8 cellular contexts compared by ENCODE assay signal in the genomic region with DNA sequence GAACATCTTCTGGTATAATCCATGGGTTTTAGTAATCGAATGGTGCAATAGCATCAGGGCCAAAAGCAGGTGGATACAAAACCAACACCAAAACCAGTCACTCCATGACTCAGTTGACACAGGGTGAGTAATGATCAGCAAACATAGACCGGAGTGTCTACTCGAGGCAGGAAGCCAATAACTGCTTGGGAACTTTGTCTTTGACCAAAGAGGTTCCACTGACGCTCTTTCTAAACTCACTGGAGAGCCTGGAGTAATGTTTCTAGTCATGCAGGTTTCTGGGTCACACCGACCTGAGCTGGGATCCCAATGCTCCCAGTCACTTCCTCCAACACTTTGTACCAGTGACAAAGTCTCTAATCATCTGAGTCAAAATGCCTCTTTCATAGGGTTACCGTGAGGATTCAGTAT. TPM values are rescaled to one million over a fixed set of nuclear protein-coding genes. Genes with fewer than 3 reads are reported as not detected.
DNase-seq lines count a peak whose midpoint lies in the region; ATAC-seq, FAIRE-seq and TF ChIP-seq lines count a peak whose summit lies in the region.

No MANE protein-coding gene starts in this region.

- ATAC-seq in activated CD4-positive, alpha-beta T cell treated with anti-CD3 and anti-CD28 coated beads for 36 hours = peak; percentile 86
- peak; percentile 61 for ATAC-seq in HG02885 (IDR thresholded peaks at IDR 0.05; ENCODE audit: poor library complexity, unreplicated experiment)
- peak; percentile 46 to 93 (median 84) for ATAC-seq in pancreas

- peaks cover 23% of the 10 kb centered on the region for H3K36me3 Mint-ChIP-seq in activated CD4-positive, alpha-beta T cell treated with anti-CD3 and anti-CD28 coated beads for 36 hours (ENCODE audit: low read depth)

- H3K27me3 Mint-ChIP-seq in activated CD4-positive, alpha-beta T cell treated with anti-CD3 and anti-CD28 coated beads for 36 hours = no peaks in the 10 kb centered on the region

- no peaks in the 10 kb centered on the region for H3K4me1 ChIP-seq in pancreas

- peaks cover 30% of the 10 kb centered on the region for H3K4me1 Mint-ChIP-seq in activated CD4-positive, alpha-beta T cell treated with anti-CD3 and anti-CD28 coated beads for 36 hours

- H3K36me3 ChIP-seq in pancreas = no peaks in the 10 kb centered on the region

- no peak overlapping the region for H3K27ac Mint-ChIP-seq in activated CD4-positive, alpha-beta T cell treated with anti-CD3 and anti-CD28 coated beads for 36 hours

- POLR2A ChIA-PET in activated CD4-positive, alpha-beta T cell treated with anti-CD3 and anti-CD28 coated beads for 36 hours (lab: Charles Lee) = no interaction called here

- CTCF ChIA-PET in activated CD4-positive, alpha-beta T cell treated with anti-CD3 and anti-CD28 coated beads for 36 hours (lab: Charles Lee) = no interaction called here

- TF ChIP-seq CTCF in pancreas (IDR thresholded peaks at IDR 0.05) = no peak
- no peak for TF ChIP-seq CTCF in coronary artery (IDR thresholded peaks at IDR 0.05)

- 43 to 50% methylated on average over 6 of the region's 6 CpGs for WGBS in pancreas, 2 donors

- H3K27ac ChIP-seq in pancreas (peak overlapping the region in 1 of 4 donors; percentile 27), coronary artery (no peak overlapping the region)

- H3K4me3 ChIP-seq in pancreas = no peak overlapping the region
- H3K4me3 ChIP-seq in coronary artery = no peak overlapping the region

- no peaks in the 10 kb centered on the region for H3K27me3 ChIP-seq in pancreas

- intact Hi-C loops in activated CD4-positive, alpha-beta T cell treated with anti-CD3 and anti-CD28 coated beads for 36 hours (cut with DNase I, micrococcal nuclease) = loop anchor here (1.0 kb wide), 2 partner anchors 31 to 34 kb away; a partner anchor contains a TSS
- intact Hi-C loops in pancreas (cut with DNase I) = no loop called here

- H3K9me3 ChIP-seq in pancreas = no peaks in the 10 kb centered on the region

- H3K4me3 Mint-ChIP-seq in activated CD4-positive, alpha-beta T cell treated with anti-CD3 and anti-CD28 coated beads for 36 hours = no peak overlapping the region

- no peak for FAIRE-seq in pancreas (lab: Jason Lieb, UNC)

- DNase-seq in activated CD4-positive, alpha-beta T cell treated with anti-CD3 and anti-CD28 coated beads for 36 hours = peak; percentile 61
- DNase-seq in activated CD4-positive, alpha-beta T cell treated with anti-CD3 and anti-CD28 coated beads, Interleukin-2, amount 50 U/mL, for 4 hours = no peak
- DNase-seq in activated CD4-positive, alpha-beta T cell treated with anti-CD3 and anti-CD28 coated beads, Interleukin-2, amount 50 U/mL, for 48 hours = peak; percentile 35 to 54
- DNase-seq in pancreas = peak in 3 of 6 donors; percentile 6 to 36 (median 24)
- no peak for DNase-seq in coronary artery (ENCODE audit: low spot score)
- DNase-seq in NCI-H748 treated with DMSO at 0.1 percent for 48 hours (lab: John Stamatoyannopoulos, UW) = no peak
- DNase-seq in NCI-H1930 (lab: John Stamatoyannopoulos, UW) = no peak

- H3K9me3 Mint-ChIP-seq in activated CD4-positive, alpha-beta T cell treated with anti-CD3 and anti-CD28 coated beads for 36 hours (ENCODE audit: low read depth) = peaks cover 13% of the 10 kb centered on the region

RNA-seq across cellular contexts. Expression of a gene that starts 30.9 kb away (rescaled TPM):
- total RNA-seq in activated CD4-positive, alpha-beta T cell treated with anti-CD3 and anti-CD28 coated beads for 36 hours = 1 to 10 TPM; 9.1 to 9.8 TPM
- 1 to 10 TPM; 1.3 to 4.8 (median 2.4) TPM for total RNA-seq in pancreas
- 1 to 10 TPM; 1.2 to 2.4 TPM for polyA plus RNA-seq in pancreas

Comparison
In these comparisons a context has a peak if more than half of its experiments do, and no peak if none do; other contexts are left out.
1. DNase-seq: peak in activated CD4-positive, alpha-beta T cell treated with anti-CD3 and anti-CD28 coated beads for 36 hours (single experiment) and activated CD4-positive, alpha-beta T cell treated with anti-CD3 and anti-CD28 coated beads, Interleukin-2, amount 50 U/mL, for 48 hours (2 of 2); none in activated CD4-positive, alpha-beta T cell treated with anti-CD3 and anti-CD28 coated beads, Interleukin-2, amount 50 U/mL, for 4 hours (0 of 2), coronary artery (single experiment), NCI-H748 treated with DMSO at 0.1 percent for 48 hours (single experiment) and NCI-H1930 (0 of 2).
2. intact Hi-C loops: an anchor here in activated CD4-positive, alpha-beta T cell treated with anti-CD3 and anti-CD28 coated beads for 36 hours (1.0 kb wide); none called in pancreas.
3. Peak in every context shown above with its lines, with median percentiles within 50 percentile points of each other: ATAC-seq.